Comparison of ENCODE assay signal across 1 cellular context in the genomic region with DNA sequence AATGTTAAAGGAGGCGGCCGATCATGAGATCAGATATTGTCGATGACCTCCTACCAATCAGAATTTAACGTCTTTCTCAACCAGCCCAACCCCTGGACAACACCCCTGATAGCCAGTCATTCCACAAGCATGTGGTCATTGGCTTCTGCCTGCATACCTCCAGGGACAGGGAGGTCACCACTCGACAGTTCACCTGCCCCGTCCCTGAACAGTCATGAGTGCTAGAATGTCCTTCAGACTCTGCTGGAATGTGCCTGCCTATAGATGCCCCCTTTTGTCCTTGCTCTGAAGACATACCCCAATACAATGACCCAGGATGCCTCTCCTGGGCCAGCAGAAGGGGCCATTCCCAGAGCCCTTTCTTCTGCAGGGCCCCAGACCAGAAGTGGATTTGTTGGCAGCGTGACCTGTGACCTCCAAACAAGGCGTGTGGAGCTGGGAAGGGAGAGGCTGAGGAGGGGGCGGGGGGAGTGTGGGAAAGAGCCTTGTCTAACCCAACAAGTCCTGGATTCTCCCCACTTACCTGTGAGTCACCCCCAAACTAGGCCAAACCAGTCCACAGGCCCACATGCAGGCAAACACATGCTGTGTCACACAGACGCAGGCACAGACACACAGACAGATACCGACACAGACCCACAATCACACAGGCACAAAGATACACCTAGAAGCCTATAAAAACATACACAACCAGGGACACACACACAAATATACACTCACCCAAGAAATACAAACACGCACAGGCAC.
TF ChIP-seq lines count a peak whose summit lies in the region.

No MANE protein-coding gene starts in this region.

TF ChIP-seq in K562, 482 proteins besides CTCF, POLR2A, EP300 and RAD21 (continued from another document):
- peak; percentile 47 for TF ChIP-seq ZFX (CRISPR knock-in tag; IDR thresholded peaks at IDR 0.05)
- no peak for TF ChIP-seq GTF2B (IDR thresholded peaks at IDR 0.05; ENCODE audit: extremely low read depth, insufficient read length)
- TF ChIP-seq MAX (CRISPR knock-in tag; IDR thresholded peaks at IDR 0.05): peak; percentile 50; the same call in 1 of the 2 replicates
- TF ChIP-seq NR2C1 (IDR thresholded peaks at IDR 0.05): peak; percentile 71
- TF ChIP-seq NR2C1 (tag; IDR thresholded peaks at IDR 0.05): peak; percentile 64
- TF ChIP-seq KDM1A (IDR thresholded peaks at IDR 0.05): no peak
